Comparison of ENCODE assay signal across 8 cellular contexts in genomic region chr13:76993021-76993420, GRCh38. TPM values are rescaled to one million over a fixed set of nuclear protein-coding genes. Genes with fewer than 3 reads are reported as not detected.
DNase-seq lines count a peak whose midpoint lies in the region; ATAC-seq, FAIRE-seq and TF ChIP-seq lines count a peak whose summit lies in the region.

No MANE protein-coding gene starts in this region.

- H3K4me1 ChIP-seq in right atrium auricular region (peaks cover 0 to 22% of the 10 kb centered on the region in 2 donors), skeletal muscle tissue (ENCODE audit: control insufficient read depth in 3 of 3, insufficient read depth in 3 of 3, low read length in 3 of 3) (peaks cover 9 to 14% (median 13%) of the 10 kb centered on the region in 3 donors)

- H3K9me3 ChIP-seq in right atrium auricular region: no peaks in the 10 kb centered on the region
- no peaks in the 10 kb centered on the region for H3K9me3 ChIP-seq in skeletal muscle tissue (ENCODE audit: control insufficient read depth in 3 of 3, low read length in 3 of 3)

- H3K4me3 ChIP-seq in H7 (ENCODE audit: insufficient read depth, low read depth, low read length): peak overlapping the region; percentile 72
- H3K4me3 ChIP-seq in WI38 (ENCODE audit: low read depth, low read length): peak overlapping the region; percentile 71
- peak overlapping the region; percentile 83 to 87 for H3K4me3 ChIP-seq in right atrium auricular region
- H3K4me3 ChIP-seq in skeletal muscle tissue (ENCODE audit: low read length in 3 of 3): peak overlapping the region; percentile 85 to 95 (median 88)

- DNase-seq in H7 (no peak), right atrium auricular region (ENCODE audit: low spot score) (no peak), NCI-H1694 (lab: John Stamatoyannopoulos, UW) (no peak), HPDE6-E6E7 (ENCODE audit: extremely low spot score) (no peak), D721Med (ENCODE audit: insufficient read length, low spot score) (no peak)

- H3K27me3 ChIP-seq in H7 (ENCODE audit: control insufficient read depth, insufficient read depth, low read length): no peaks in the 10 kb centered on the region
- no peaks in the 10 kb centered on the region for H3K27me3 ChIP-seq in right atrium auricular region
- no peaks in the 10 kb centered on the region for H3K27me3 ChIP-seq in skeletal muscle tissue (ENCODE audit: control insufficient read depth in 3 of 3, insufficient read depth in 3 of 3, low read length in 3 of 3)

- H3K36me3 ChIP-seq in H7 (replicated peaks; ENCODE audit: control insufficient read depth, insufficient read depth, low read length) (no peaks in the 10 kb centered on the region), right atrium auricular region (peaks cover 13% of the 10 kb centered on the region), skeletal muscle tissue (ENCODE audit: control insufficient read depth in 3 of 3, insufficient read depth in 3 of 3, low read length in 3 of 3) (peaks cover 0 to 12% (median 10%) of the 10 kb centered on the region in 3 donors)

- FAIRE-seq in D721Med (lab: Jason Lieb, UNC): no peak

- no peak for TF ChIP-seq CTCF in WI38 (IDR thresholded peaks at IDR 0.05; ENCODE audit: low read depth, low read length)
- TF ChIP-seq CTCF in right atrium auricular region (IDR thresholded peaks at IDR 0.05): no peak
- TF ChIP-seq CTCF in D721Med (IDR thresholded peaks at IDR 0.05; ENCODE audit: insufficient read depth, missing control alignments): no peak

- H3K27ac ChIP-seq in right atrium auricular region (peak overlapping the region; percentile 96 to 97), skeletal muscle tissue (ENCODE audit: low read depth, low read length) (peak overlapping the region; percentile 90)

- no peak for ATAC-seq in GM18861 (IDR thresholded peaks at IDR 0.05; ENCODE audit: unreplicated experiment)

- H3K9ac ChIP-seq in skeletal muscle tissue (ENCODE audit: low read depth in 1 of 3, low read length in 3 of 3): peak overlapping the region; percentile 84 to 97 (median 89)

RNA-seq across cellular contexts. Expression of gene CLN5, which starts 1.1 kb away (rescaled TPM):
- 7.8 and 8.8 TPM in 2 replicates for total RNA-seq in H7 (2014; rRNA removed; shearing (Covaris generic))
- total RNA-seq in right atrium auricular region (10 to 100 TPM; 15.8 to 18.4 TPM), skeletal muscle tissue (16.7 TPM)

RNA-seq across cellular contexts. Expression of gene FBXL3, which starts 33.9 kb away (rescaled TPM):
- total RNA-seq in H7 (2014; rRNA removed; shearing (Covaris generic)): 13.8 and 15.5 TPM in 2 replicates
- total RNA-seq in right atrium auricular region (10 to 100 TPM; 47.2 to 48.1 TPM), skeletal muscle tissue (50.6 TPM)

RNA-seq across cellular contexts. Expression of gene ACOD1, which starts 44.7 kb away (rescaled TPM):
- total RNA-seq in H7 (2014; rRNA removed; shearing (Covaris generic)): not detected in 2 replicates
- total RNA-seq in right atrium auricular region (not detected), skeletal muscle tissue (not detected)
